ENCODE assay signal across 23 cellular contexts in the genomic region with DNA sequence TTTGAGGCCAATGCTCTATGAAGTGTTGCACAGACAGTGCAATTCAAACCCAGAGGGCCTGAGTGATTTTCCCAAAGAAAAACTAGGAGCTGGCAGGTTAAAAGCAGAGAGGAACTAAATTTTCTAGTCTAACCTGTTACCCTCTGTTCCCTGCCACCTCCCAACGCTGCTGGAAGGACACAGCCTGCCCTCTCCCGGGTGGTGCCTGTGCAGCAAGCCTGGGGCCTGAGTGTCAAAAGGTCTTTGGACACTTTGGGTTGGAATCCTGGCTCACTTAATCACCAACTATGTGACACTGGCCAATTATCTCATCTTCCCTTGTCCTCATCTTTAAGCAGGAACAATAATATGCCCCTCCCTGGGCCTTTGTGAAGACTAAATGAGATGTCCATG. TPM values are rescaled to one million over a fixed set of nuclear protein-coding genes. Genes with fewer than 3 reads are reported as not detected.
DNase-seq lines count a peak whose midpoint lies in the region; FAIRE-seq and TF ChIP-seq lines count a peak whose summit lies in the region.
"Had no signal": no experiment of that assay in that cellular context is flagged by ENCODE, and none has a peak within 500 bp of the region (broad histone marks: within the 10 kb centered on the region; RNA-seq: fewer than 3 reads in every experiment).

No MANE protein-coding gene starts in this region.

- H3K4me3 ChIP-seq in bronchial epithelial cell (ENCODE audit: low read depth, low read length) (no peak overlapping the region), sigmoid colon (no peak overlapping the region)
- H3K4me3 ChIP-seq: BLaER1 treated with 17β-estradiol and CSF1 and Interleukin-3, amounts not matched to agents 10 nM and 100 nM; mucosa of descending colon; ovary; SK-N-MC; testis had no signal

- DNase-seq in DMS 273 (lab: John Stamatoyannopoulos, UW; ENCODE audit: unreplicated experiment) (peak; percentile 50), DMS 273 treated with DMSO at 0.1 percent for 48 hours (lab: John Stamatoyannopoulos, UW) (no peak), bronchial epithelial cell (ENCODE audit: low read depth) (peak; percentile 8), sigmoid colon (peak; percentile 45), H4 (ENCODE audit: low spot score) (no peak), NCI-H2196 treated with DMSO at 0.1 percent for 48 hours (lab: John Stamatoyannopoulos, UW; ENCODE audit: unreplicated experiment) (no peak), NCI-H128 (lab: John Stamatoyannopoulos, UW; ENCODE audit: unreplicated experiment) (no peak)
- DNase-seq: 8988T; activated CD4-positive, alpha-beta T cell treated with anti-CD3 and anti-CD28 coated beads, Interleukin-2, amount 10 ng/mL, durations not matched to agents 7 days and 5 days; anterior cingulate cortex; foreskin melanocyte; left colon; mucosa of descending colon; NCI-H2029; NCI-H510A; ovary; stimulated activated CD4-positive, alpha-beta T cell treated with anti-CD3 and anti-CD28 coated beads, Interleukin-4, amount 100 ng/mL, for 1 hour; testis had no signal

- H3K4me1 ChIP-seq in sigmoid colon: peaks cover 0 to 27% (median 19%) of the 10 kb centered on the region in 4 donors
- H3K4me1 ChIP-seq: testis had no signal

- 11 to 48% methylated on average over 2 of the region's 2 CpGs for WGBS in sigmoid colon, 2 donors

- no peak for TF ChIP-seq POLR2A in sigmoid colon (IDR thresholded peaks at IDR 0.05)

- intact Hi-C loops in sigmoid colon (cut with DNase I): loop anchor here (5.0 kb wide), 2 partner anchors 122 to 198 kb away; no protein-coding TSS in a partner anchor

- H3K27ac ChIP-seq in sigmoid colon: no peak overlapping the region
- H3K27ac ChIP-seq: BLaER1 treated with 17β-estradiol and CSF1 and Interleukin-3, amounts not matched to agents 10 nM and 100 nM; ovary; SK-N-MC; testis had no signal

- no peaks in the 10 kb centered on the region for H3K9me3 ChIP-seq in sigmoid colon
- H3K9me3 ChIP-seq: BLaER1 treated with 17β-estradiol and CSF1 and Interleukin-3, amounts not matched to agents 10 nM and 100 nM; mucosa of descending colon; ovary; testis had no signal

- TF ChIP-seq CTCF in LNCAP (IDR thresholded peaks at IDR 0.05) (peak; percentile 68), bronchial epithelial cell (IDR thresholded peaks at IDR 0.05; ENCODE audit: insufficient read depth, low read length, severe bottlenecking) (peak; percentile 9), sigmoid colon (IDR thresholded peaks at IDR 0.05) (no peak)

- H3K27me3 ChIP-seq in bronchial epithelial cell (ENCODE audit: control insufficient read depth, insufficient read depth, low read length) (no peaks in the 10 kb centered on the region), sigmoid colon (no peaks in the 10 kb centered on the region)
- H3K27me3 ChIP-seq: BLaER1 treated with 17β-estradiol and CSF1 and Interleukin-3, amounts not matched to agents 10 nM and 100 nM; ovary; testis had no signal

- TF ChIP-seq EP300 in sigmoid colon (IDR thresholded peaks at IDR 0.05): no peak

- H3K36me3 ChIP-seq in bronchial epithelial cell (ENCODE audit: control insufficient read depth, insufficient read depth, low read length) (no peaks in the 10 kb centered on the region), sigmoid colon (no peaks in the 10 kb centered on the region)
- H3K36me3 ChIP-seq: BLaER1 treated with 17β-estradiol and CSF1 and Interleukin-3, amounts not matched to agents 10 nM and 100 nM; ovary had no signal

- no peak for FAIRE-seq in bronchial epithelial cell (lab: Jason Lieb, UNC)
- FAIRE-seq: endometrium, HTR-8/SVneo had no signal

RNA-seq across cellular contexts. Expression of a gene that starts 58.3 kb away (rescaled TPM):
- total RNA-seq in bronchial epithelial cell (4.5 and 5.5 TPM in 2 replicates), sigmoid colon (10 to 100 TPM; 12.4 to 17.1 (median 14.6) TPM)
- 1 to 10 TPM in 2 of 3 donors, under 1 TPM in 1; 0.92 to 4.8 (median 2.6) TPM for polyA plus RNA-seq in sigmoid colon
- 6.8 and 7.5 TPM in 2 replicates for total RNA-seq in H4 (2014; rRNA removed; shearing (Covaris generic))

Comparison
In these comparisons a context has a peak if more than half of its experiments do, and no peak if none do; other contexts are left out.
1. DNase-seq: peak in DMS 273 (single experiment), bronchial epithelial cell (single experiment) and sigmoid colon (single experiment); none in DMS 273 treated with DMSO at 0.1 percent for 48 hours (single experiment), H4 (single experiment), NCI-H2196 treated with DMSO at 0.1 percent for 48 hours (single experiment) and NCI-H128 (single experiment).
2. CTCF ChIP-seq: peak in LNCAP (single experiment) and bronchial epithelial cell (single experiment); none in sigmoid colon (0 of 4).